1 cellular context compared by ENCODE assay signal in the genomic region with DNA sequence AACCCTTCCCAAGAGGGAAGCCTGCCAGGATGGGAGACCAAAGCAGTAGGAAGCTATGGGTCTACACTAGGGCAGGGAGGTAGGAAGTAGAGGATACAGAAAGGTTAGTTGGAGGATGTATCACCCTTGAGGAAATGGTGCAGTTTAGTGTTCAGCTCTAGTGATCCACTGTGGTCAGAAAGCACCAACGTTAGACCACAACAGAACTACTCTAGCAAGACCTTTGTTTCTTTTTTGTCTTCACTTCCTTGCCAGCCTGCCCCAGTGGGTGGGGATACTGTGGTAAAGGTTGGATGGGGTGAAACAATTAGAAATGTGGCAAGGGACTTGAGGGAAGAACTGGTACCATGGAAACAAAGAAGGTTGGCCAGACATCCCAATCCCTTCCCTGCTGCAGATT.
TF ChIP-seq lines count a peak whose summit lies in the region.

No MANE protein-coding gene starts in this region.

TF ChIP-seq in GM12878, 131 proteins besides CTCF, POLR2A, EP300 and RAD21 (continued from another document):
- TF ChIP-seq, protein P1, sequence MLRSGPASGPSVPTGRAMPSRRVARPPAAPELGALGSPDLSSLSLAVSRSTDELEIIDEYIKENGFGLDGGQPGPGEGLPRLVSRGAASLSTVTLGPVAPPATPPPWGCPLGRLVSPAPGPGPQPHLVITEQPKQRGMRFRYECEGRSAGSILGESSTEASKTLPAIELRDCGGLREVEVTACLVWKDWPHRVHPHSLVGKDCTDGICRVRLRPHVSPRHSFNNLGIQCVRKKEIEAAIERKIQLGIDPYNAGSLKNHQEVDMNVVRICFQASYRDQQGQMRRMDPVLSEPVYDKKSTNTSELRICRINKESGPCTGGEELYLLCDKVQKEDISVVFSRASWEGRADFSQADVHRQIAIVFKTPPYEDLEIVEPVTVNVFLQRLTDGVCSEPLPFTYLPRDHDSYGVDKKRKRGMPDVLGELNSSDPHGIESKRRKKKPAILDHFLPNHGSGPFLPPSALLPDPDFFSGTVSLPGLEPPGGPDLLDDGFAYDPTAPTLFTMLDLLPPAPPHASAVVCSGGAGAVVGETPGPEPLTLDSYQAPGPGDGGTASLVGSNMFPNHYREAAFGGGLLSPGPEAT (IDR thresholded peaks at IDR 0.05; ENCODE audit: low read depth), result peak; percentile 60
- TF ChIP-seq ZZZ3 (IDR thresholded peaks at IDR 0.05; ENCODE audit: control insufficient read depth, insufficient read length, low read depth) (no peak), SREBF1 (IDR thresholded peaks at IDR 0.05; ENCODE audit: low read length) (no peak), MTA2 (IDR thresholded peaks at IDR 0.05; ENCODE audit: low read depth) (peak; percentile 71), DPF2 (IDR thresholded peaks at IDR 0.05) (peak; percentile 63), NR2F1 (conservative IDR thresholded peaks at IDR 0.05) (peak; percentile 82), ZNF622 (IDR thresholded peaks at IDR 0.05) (no peak), ZNF24 (IDR thresholded peaks at IDR 0.05) (no peak), NBN (IDR thresholded peaks at IDR 0.05) (0 out of 2 replicates have a peak, but pooled peaks have one; percentile 37), NFIC (IDR thresholded peaks at IDR 0.05; ENCODE audit: low read depth, low read length) (0 out of 2 replicates have a peak, but pooled peaks have one; percentile 17), ETV6 (conservative IDR thresholded peaks at IDR 0.05 in 1 of 2, IDR thresholded peaks at IDR 0.05 in 1 of 2; ENCODE audit: borderline replicate concordance in 1 of 2, low read depth in 1 of 2) (peak in 1 of 2 experiments; percentile 86; a peak in 2 of 4 replicates), SP1 (IDR thresholded peaks at IDR 0.05; ENCODE audit: low read depth, low read length) (no peak), IKZF1 (conservative IDR thresholded peaks at IDR 0.05) (peak; percentile 89), EED (IDR thresholded peaks at IDR 0.05; ENCODE audit: low read depth) (no peak), CHD1 (IDR thresholded peaks at IDR 0.05; ENCODE audit: low read depth, low read length) (no peak), TCF7 (IDR thresholded peaks at IDR 0.05; ENCODE audit: borderline replicate concordance) (no peak), SPI1 (IDR thresholded peaks at IDR 0.05; ENCODE audit: borderline replicate concordance, insufficient read depth, low read depth, low read length) (peak; percentile 61; the same call in 1 of the 2 replicates), ATF7 (IDR thresholded peaks at IDR 0.05; ENCODE audit: low read depth) (peak; percentile 39; the same call in 1 of the 2 replicates), RUNX3 (IDR thresholded peaks at IDR 0.05; ENCODE audit: low read length) (peak; percentile 92), ZNF217 (IDR thresholded peaks at IDR 0.05) (no peak; the same call in 1 of the 2 replicates), KDM1A (IDR thresholded peaks at IDR 0.05; ENCODE audit: borderline replicate concordance) (no peak), MEF2B (IDR thresholded peaks at IDR 0.05; ENCODE audit: partially characterized antibody, poor library complexity, severe bottlenecking) (peak; percentile 24)
- TF ChIP-seq, protein P2, sequence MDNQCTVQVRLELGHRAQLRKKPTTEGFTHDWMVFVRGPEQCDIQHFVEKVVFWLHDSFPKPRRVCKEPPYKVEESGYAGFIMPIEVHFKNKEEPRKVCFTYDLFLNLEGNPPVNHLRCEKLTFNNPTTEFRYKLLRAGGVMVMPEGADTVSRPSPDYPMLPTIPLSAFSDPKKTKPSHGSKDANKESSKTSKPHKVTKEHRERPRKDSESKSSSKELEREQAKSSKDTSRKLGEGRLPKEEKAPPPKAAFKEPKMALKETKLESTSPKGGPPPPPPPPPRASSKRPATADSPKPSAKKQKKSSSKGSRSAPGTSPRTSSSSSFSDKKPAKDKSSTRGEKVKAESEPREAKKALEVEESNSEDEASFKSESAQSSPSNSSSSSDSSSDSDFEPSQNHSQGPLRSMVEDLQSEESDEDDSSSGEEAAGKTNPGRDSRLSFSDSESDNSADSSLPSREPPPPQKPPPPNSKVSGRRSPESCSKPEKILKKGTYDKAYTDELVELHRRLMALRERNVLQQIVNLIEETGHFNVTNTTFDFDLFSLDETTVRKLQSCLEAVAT (IDR thresholded peaks at IDR 0.05), result peak; percentile 53; the same call in 1 of the 2 replicates
- TF ChIP-seq, protein P3, sequence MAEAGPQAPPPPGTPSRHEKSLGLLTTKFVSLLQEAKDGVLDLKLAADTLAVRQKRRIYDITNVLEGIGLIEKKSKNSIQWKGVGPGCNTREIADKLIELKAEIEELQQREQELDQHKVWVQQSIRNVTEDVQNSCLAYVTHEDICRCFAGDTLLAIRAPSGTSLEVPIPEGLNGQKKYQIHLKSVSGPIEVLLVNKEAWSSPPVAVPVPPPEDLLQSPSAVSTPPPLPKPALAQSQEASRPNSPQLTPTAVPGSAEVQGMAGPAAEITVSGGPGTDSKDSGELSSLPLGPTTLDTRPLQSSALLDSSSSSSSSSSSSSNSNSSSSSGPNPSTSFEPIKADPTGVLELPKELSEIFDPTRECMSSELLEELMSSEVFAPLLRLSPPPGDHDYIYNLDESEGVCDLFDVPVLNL (IDR thresholded peaks at IDR 0.05; ENCODE audit: low read depth, low read length), result no peak
- TF ChIP-seq, protein P4, sequence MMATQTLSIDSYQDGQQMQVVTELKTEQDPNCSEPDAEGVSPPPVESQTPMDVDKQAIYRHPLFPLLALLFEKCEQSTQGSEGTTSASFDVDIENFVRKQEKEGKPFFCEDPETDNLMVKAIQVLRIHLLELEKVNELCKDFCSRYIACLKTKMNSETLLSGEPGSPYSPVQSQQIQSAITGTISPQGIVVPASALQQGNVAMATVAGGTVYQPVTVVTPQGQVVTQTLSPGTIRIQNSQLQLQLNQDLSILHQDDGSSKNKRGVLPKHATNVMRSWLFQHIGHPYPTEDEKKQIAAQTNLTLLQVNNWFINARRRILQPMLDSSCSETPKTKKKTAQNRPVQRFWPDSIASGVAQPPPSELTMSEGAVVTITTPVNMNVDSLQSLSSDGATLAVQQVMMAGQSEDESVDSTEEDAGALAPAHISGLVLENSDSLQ (IDR thresholded peaks at IDR 0.05), result no peak
